In genomic region chr3:194112120-194113106, GRCh38 we compare ENCODE assay signal across 9 cellular contexts. TPM values are rescaled to one million over a fixed set of nuclear protein-coding genes. Genes with fewer than 3 reads are reported as not detected.
DNase-seq lines count a peak whose midpoint lies in the region; ATAC-seq and TF ChIP-seq lines count a peak whose summit lies in the region.
"Had no signal": no experiment of that assay in that cellular context is flagged by ENCODE, and none has a peak within 500 bp of the region (broad histone marks: within the 10 kb centered on the region; RNA-seq: fewer than 3 reads in every experiment).

No MANE protein-coding gene starts in this region.

- no TSS peak for BruUV-seq in PC-3 (replicated peaks; lab: Mats Ljungman, UMichigan)

- H3K27ac ChIP-seq in left ventricle myocardium inferior (replicated peaks) (no peak overlapping the region), PC-3 (ENCODE audit: low read length) (peak overlapping the region; percentile 56), upper lobe of right lung (peak overlapping the region; percentile 24)

- H2AFZ ChIP-seq in PC-3 (ENCODE audit: low read length), result peak overlapping the region; percentile 62

- H3K27me3 Mint-ChIP-seq in activated naive CD4-positive, alpha-beta T cell treated with anti-CD3 and anti-CD28 coated beads for 36 hours (ENCODE audit: low read depth), result peaks cover 4% of the 10 kb centered on the region
- H3K27me3 Mint-ChIP-seq: naive B cell had no signal

- CTCF ChIA-PET in PC-3 (lab: Charles Lee), result no interaction called here
- CTCF ChIA-PET in activated naive CD4-positive, alpha-beta T cell treated with anti-CD3 and anti-CD28 coated beads for 36 hours (lab: Charles Lee), result no interaction called here

- H3K27ac Mint-ChIP-seq in activated naive CD4-positive, alpha-beta T cell treated with anti-CD3 and anti-CD28 coated beads for 36 hours, result no peak overlapping the region

- no peak overlapping the region for H3K4me3 Mint-ChIP-seq in activated naive CD4-positive, alpha-beta T cell treated with anti-CD3 and anti-CD28 coated beads for 36 hours

- no peaks in the 10 kb centered on the region for H3K36me3 Mint-ChIP-seq in activated naive CD4-positive, alpha-beta T cell treated with anti-CD3 and anti-CD28 coated beads for 36 hours (ENCODE audit: low read depth)
- H3K36me3 Mint-ChIP-seq: naive B cell had no signal

- peak overlapping the region; percentile 34 for H3K9ac ChIP-seq in PC-3 (ENCODE audit: low read length)

- H4K20me1 ChIP-seq in PC-3 (ENCODE audit: low read length), result no peaks in the 10 kb centered on the region

- no peaks in the 10 kb centered on the region for H3K9me2 ChIP-seq in PC-3 (replicated peaks; ENCODE audit: low read length)

- no peak for TF ChIP-seq CTCF in left ventricle myocardium inferior (IDR thresholded peaks at IDR 0.05; ENCODE audit: borderline replicate concordance)
- no peak for TF ChIP-seq CTCF in PC-3 (conservative IDR thresholded peaks at IDR 0.05; ENCODE audit: low read depth, low read length)
- TF ChIP-seq CTCF in upper lobe of right lung (IDR thresholded peaks at IDR 0.05), result no peak

- H3K79me2 ChIP-seq in PC-3 (ENCODE audit: low read length), result no peaks in the 10 kb centered on the region

- H3K4me1 Mint-ChIP-seq in activated naive CD4-positive, alpha-beta T cell treated with anti-CD3 and anti-CD28 coated beads for 36 hours (ENCODE audit: low read depth), result no peaks in the 10 kb centered on the region

- no peak for DNase-seq in Right ventricle myocardium superior
- DNase-seq in left ventricle myocardium inferior, result no peak
- DNase-seq in PC-3, result peak; percentile 92
- peak; percentile 98 for DNase-seq in kidney tubule cell (ENCODE audit: low spot score)
- no peak for DNase-seq in upper lobe of right lung
- no peak for DNase-seq in NCI-H187 (lab: John Stamatoyannopoulos, UW)
- no peak for DNase-seq in activated naive CD4-positive, alpha-beta T cell treated with anti-CD3 and anti-CD28 coated beads for 36 hours
- DNase-seq in iPS-NIHi7 (ENCODE audit: extremely low spot score), result no peak
- DNase-seq: naive B cell had no signal

- H3K27me3 ChIP-seq in left ventricle myocardium inferior (ENCODE audit: low read depth) (peaks cover 33% of the 10 kb centered on the region), PC-3 (ENCODE audit: low read length) (no peaks in the 10 kb centered on the region), upper lobe of right lung (no peaks in the 10 kb centered on the region)

- no peaks in the 10 kb centered on the region for H3K9me3 ChIP-seq in left ventricle myocardium inferior (replicated peaks)
- no peaks in the 10 kb centered on the region for H3K9me3 ChIP-seq in PC-3 (ENCODE audit: low read length)
- no peaks in the 10 kb centered on the region for H3K9me3 ChIP-seq in upper lobe of right lung

- no peaks in the 10 kb centered on the region for H3F3A ChIP-seq in PC-3 (ENCODE audit: low read length, unreplicated experiment)

- H3K4me3 ChIP-seq in left ventricle myocardium inferior (no peak overlapping the region), PC-3 (ENCODE audit: low read length) (peak overlapping the region; percentile 12; the same call in 1 of the 2 replicates), upper lobe of right lung (no peak overlapping the region)

- H3K4me2 ChIP-seq in PC-3 (ENCODE audit: low read length), result peak overlapping the region; percentile 70

- intact Hi-C loops in Right ventricle myocardium superior (cut with DNase I), result no loop called here
- intact Hi-C loops in left ventricle myocardium inferior (cut with micrococcal nuclease), result no loop called here
- intact Hi-C loops in PC-3 (cut with micrococcal nuclease), result no loop called here
- intact Hi-C loops in upper lobe of right lung (cut with DNase I), result no loop called here
- intact Hi-C loops in activated naive CD4-positive, alpha-beta T cell treated with anti-CD3 and anti-CD28 coated beads for 36 hours (cut with micrococcal nuclease), result no loop called here

- no peaks in the 10 kb centered on the region for H3K36me3 ChIP-seq in left ventricle myocardium inferior
- H3K36me3 ChIP-seq in PC-3 (ENCODE audit: low read depth, low read length), result no peaks in the 10 kb centered on the region
- H3K36me3 ChIP-seq in upper lobe of right lung, result no peaks in the 10 kb centered on the region

- no peaks in the 10 kb centered on the region for H3K4me1 ChIP-seq in left ventricle myocardium inferior
- H3K4me1 ChIP-seq in PC-3 (ENCODE audit: insufficient read depth, low read length), result peaks cover 13% of the 10 kb centered on the region
- H3K4me1 ChIP-seq in upper lobe of right lung, result no peaks in the 10 kb centered on the region

- ATAC-seq in Right ventricle myocardium superior (ENCODE audit: poor library complexity), result peak; percentile 36
- peak; percentile 93 for ATAC-seq in PC-3
- peak; percentile 95 for ATAC-seq in upper lobe of right lung

- POLR2A ChIA-PET in PC-3 (lab: Charles Lee; ENCODE audit: unreplicated experiment), result interaction anchor here (0.5 to 0.7 kb wide), 3 partner anchors 18 to 511 kb away, joined by 3 to 16 read pairs (median 3); no protein-coding TSS in a partner anchor

- no peaks in the 10 kb centered on the region for H3K9me3 Mint-ChIP-seq in activated naive CD4-positive, alpha-beta T cell treated with anti-CD3 and anti-CD28 coated beads for 36 hours

RNA-seq across cellular contexts. Expression of gene HES1, which starts 23.5 kb away (rescaled TPM):
- total RNA-seq in Right ventricle myocardium superior, result 11.1 TPM
- 13.4 TPM for total RNA-seq in left ventricle myocardium inferior
- total RNA-seq in PC-3 (2014; rRNA removed), result 852 and 906 TPM in 2 replicates
- 43.6 TPM for total RNA-seq in upper lobe of right lung
- total RNA-seq in activated naive CD4-positive, alpha-beta T cell treated with anti-CD3 and anti-CD28 coated beads for 36 hours, result 1 to 10 TPM; 2.3 to 2.5 TPM

Comparison
In these comparisons a context has a peak if more than half of its experiments do, and no peak if none do; other contexts are left out.
1. ATAC-seq: peak in every context shown above with its lines; median percentile 95 in upper lobe of right lung; 93 in PC-3; 36 in Right ventricle myocardium superior.
2. DNase-seq: peak in PC-3 (single experiment) and kidney tubule cell (single experiment); none in Right ventricle myocardium superior (single experiment), left ventricle myocardium inferior (single experiment), upper lobe of right lung (single experiment), NCI-H187 (0 of 2), activated naive CD4-positive, alpha-beta T cell treated with anti-CD3 and anti-CD28 coated beads for 36 hours (single experiment) and iPS-NIHi7 (single experiment).
3. RNA of gene HES1, which starts 23.5 kb away (total RNA-seq): 852 to 906 TPM in PC-3; 43.6 TPM in upper lobe of right lung (single experiment), 13.4 TPM in left ventricle myocardium inferior (single experiment), 11.1 TPM in Right ventricle myocardium superior (single experiment) and 2.3 to 2.5 TPM in activated naive CD4-positive, alpha-beta T cell treated with anti-CD3 and anti-CD28 coated beads for 36 hours; every median in the first group is over 10 times any median in the second.